In genomic region chr19:48194041-48194871, GRCh38 we compare ENCODE assay signal across 9 cellular contexts. TPM values are rescaled to one million over a fixed set of nuclear protein-coding genes. Genes with fewer than 3 reads are reported as not detected.
DNase-seq lines count a peak whose midpoint lies in the region; ATAC-seq, FAIRE-seq and TF ChIP-seq lines count a peak whose summit lies in the region.
"Had no signal": no experiment of that assay in that cellular context is flagged by ENCODE, and none has a peak within 500 bp of the region (broad histone marks: within the 10 kb centered on the region; RNA-seq: fewer than 3 reads in every experiment).

No MANE protein-coding gene starts in this region.

- H3K27ac ChIP-seq in keratinocyte (ENCODE audit: control insufficient read depth, insufficient read depth, low read length), result no peak overlapping the region

- H3K27me3 Mint-ChIP-seq in activated CD8-positive, alpha-beta T cell treated with anti-CD3 and anti-CD28 coated beads, Interleukin-2, amount 10 ng/mL, durations not matched to agents 7 days and 5 days (ENCODE audit: low read depth), result no peaks in the 10 kb centered on the region
- H3K27me3 Mint-ChIP-seq: central memory CD8-positive, alpha-beta T cell had no signal

- no peaks in the 10 kb centered on the region for H3K9me3 ChIP-seq in keratinocyte (ENCODE audit: control insufficient read depth, low read depth, low read length)

- in situ Hi-C loops in GM13977 (cut with MboI; ENCODE audit: low pct_unique_long_range_greater_than_20kb, low sequenced_read_pairs, unreplicated experiment), result no loop called here

- no peaks in the 10 kb centered on the region for H4K20me1 ChIP-seq in keratinocyte (ENCODE audit: control insufficient read depth, extremely low read depth, insufficient read depth, low read length)

- H3K4me3 ChIP-seq in AG09309 (ENCODE audit: control insufficient read depth, low read depth, low read length), result no peak overlapping the region
- H3K4me3 ChIP-seq in keratinocyte (ENCODE audit: control insufficient read depth in 2 of 3, extremely low read depth in 1 of 3, insufficient read depth in 2 of 3, low read depth in 1 of 3, low read length in 3 of 3), result no peak overlapping the region

- no peak overlapping the region for H2AFZ ChIP-seq in keratinocyte (ENCODE audit: control insufficient read depth, low read length)

- DNase-seq in AG09309 (ENCODE audit: low read depth) (no peak), GM13977 (ENCODE audit: low spot score) (peak; percentile 78), keratinocyte (ENCODE audit: low read depth, low spot score) (no peak), NCI-H1048 (lab: John Stamatoyannopoulos, UW) (no peak), SK-N-DZ (ENCODE audit: low spot score) (no peak), amniotic stem cell (lab: John Stamatoyannopoulos, UW) (no peak)
- DNase-seq in activated CD8-positive, alpha-beta T cell treated with anti-CD3 and anti-CD28 coated beads, Interleukin-2, amount 10 ng/mL, durations not matched to agents 7 days and 5 days, result peak; percentile 56

- peaks cover 7% of the 10 kb centered on the region for H3K4me1 Mint-ChIP-seq in activated CD8-positive, alpha-beta T cell treated with anti-CD3 and anti-CD28 coated beads, Interleukin-2, amount 10 ng/mL, durations not matched to agents 7 days and 5 days (ENCODE audit: low read depth)
- H3K4me1 Mint-ChIP-seq: central memory CD8-positive, alpha-beta T cell had no signal

- TF ChIP-seq CTCF in AG09309 (IDR thresholded peaks at IDR 0.05; ENCODE audit: control insufficient read depth, insufficient read depth, low read depth, low read length, missing control alignments) (peak; percentile 58), GM13977 (IDR thresholded peaks at IDR 0.05; ENCODE audit: extremely low read depth, insufficient read depth, missing control alignments) (peak; percentile 67), keratinocyte (optimal IDR thresholded peaks at IDR 0.05 in 1 of 3, IDR thresholded peaks at IDR 0.05 in 1 of 3, conservative IDR thresholded peaks at IDR 0.05 in 1 of 3; ENCODE audit: extremely low read depth in 1 of 3, insufficient read depth in 2 of 3, low read length in 3 of 3) (peak; percentile 48 to 62 (median 53))

- peaks cover 20% of the 10 kb centered on the region for H3K36me3 Mint-ChIP-seq in activated CD8-positive, alpha-beta T cell treated with anti-CD3 and anti-CD28 coated beads, Interleukin-2, amount 10 ng/mL, durations not matched to agents 7 days and 5 days (ENCODE audit: low read depth)

- no peak overlapping the region for H3K9ac ChIP-seq in keratinocyte (ENCODE audit: control insufficient read depth, extremely low read depth, insufficient read depth, low read length)

- dilution Hi-C loops in keratinocyte (cut with MboI; ENCODE audit: extremely low pct_ligation_motif_present, low sequenced_read_pairs), result no loop called here

- H3K9me3 Mint-ChIP-seq in activated CD8-positive, alpha-beta T cell treated with anti-CD3 and anti-CD28 coated beads, Interleukin-2, amount 10 ng/mL, durations not matched to agents 7 days and 5 days (ENCODE audit: insufficient read depth), result no peaks in the 10 kb centered on the region
- H3K9me3 Mint-ChIP-seq: central memory CD8-positive, alpha-beta T cell had no signal

- no peak for ATAC-seq in activated CD8-positive, alpha-beta T cell treated with anti-CD3 and anti-CD28 coated beads, Interleukin-2, amount 10 ng/mL, durations not matched to agents 7 days and 5 days
- ATAC-seq in GM18858 (IDR thresholded peaks at IDR 0.05; ENCODE audit: unreplicated experiment), result no peak

- H3K27ac Mint-ChIP-seq in activated CD8-positive, alpha-beta T cell treated with anti-CD3 and anti-CD28 coated beads, Interleukin-2, amount 10 ng/mL, durations not matched to agents 7 days and 5 days, result no peak overlapping the region

- no peak overlapping the region for H3K4me3 Mint-ChIP-seq in activated CD8-positive, alpha-beta T cell treated with anti-CD3 and anti-CD28 coated beads, Interleukin-2, amount 10 ng/mL, durations not matched to agents 7 days and 5 days
- H3K4me3 Mint-ChIP-seq: central memory CD8-positive, alpha-beta T cell had no signal

- no peaks in the 10 kb centered on the region for H3K79me2 ChIP-seq in keratinocyte (ENCODE audit: control insufficient read depth, insufficient read depth, low read length)

- FAIRE-seq in keratinocyte (lab: Jason Lieb, UNC), result no peak

- H3K36me3 ChIP-seq in keratinocyte (ENCODE audit: control insufficient read depth in 2 of 2, extremely low read depth in 1 of 2, insufficient read depth in 2 of 2, low read length in 2 of 2), result no peaks in the 10 kb centered on the region

- no peaks in the 10 kb centered on the region for H3K27me3 ChIP-seq in keratinocyte (ENCODE audit: control insufficient read depth, extremely low read depth, insufficient read depth, low read length)

- no peak overlapping the region for H3K4me2 ChIP-seq in keratinocyte (ENCODE audit: control insufficient read depth, extremely low read depth, insufficient read depth, low read depth, low read length)

- POLR2A ChIA-PET in activated CD8-positive, alpha-beta T cell treated with anti-CD3 and anti-CD28 coated beads, Interleukin-2, amount 10 ng/mL, durations not matched to agents 7 days and 5 days (lab: Charles Lee), result interaction anchor here (1.5 kb wide), 1 partner anchor 9 kb away, joined by 11 read pairs; no protein-coding TSS in a partner anchor

- CTCF ChIA-PET in activated CD8-positive, alpha-beta T cell treated with anti-CD3 and anti-CD28 coated beads, Interleukin-2, amount 10 ng/mL, durations not matched to agents 7 days and 5 days (lab: Charles Lee), result interaction anchor here (0.7 to 2.1 kb wide), 4 partner anchors 8 to 61 kb away, joined by 3 to 29 read pairs (median 6); no protein-coding TSS in a partner anchor

- no peaks in the 10 kb centered on the region for H3K4me1 ChIP-seq in keratinocyte (ENCODE audit: control insufficient read depth, extremely low read depth, insufficient read depth, low read length)

- no peaks in the 10 kb centered on the region for H3K9me1 ChIP-seq in keratinocyte (ENCODE audit: control insufficient read depth, extremely low read depth, insufficient read depth, low read length)

RNA-seq across cellular contexts. Expression of gene ZSWIM9, which starts 23.8 kb away (rescaled TPM):
- total RNA-seq in activated CD8-positive, alpha-beta T cell treated with anti-CD3 and anti-CD28 coated beads, Interleukin-2, amount 10 ng/mL, durations not matched to agents 7 days and 5 days, result 10 to 100 TPM in 1 of 2 experiments, 1 to 10 TPM in 1; 9.0 to 10.3 TPM
- polyA plus RNA-seq in keratinocyte, result 0.28 to 0.46 TPM (median 0.41 TPM) in 3 replicates
- polyA plus RNA-seq in keratinocyte (2011; ENCODE audit: low read depth), result 0.40 TPM
- 0.26 and 1.1 TPM in 2 replicates for polyA plus RNA-seq in keratinocyte (2011; cell fraction: cytosol; rRNA removed)
- polyA plus RNA-seq in keratinocyte (2011; cell fraction: nucleus; rRNA removed), result 1.5 and 2.1 TPM in 2 replicates
- 1.5 and 5.2 TPM in 2 replicates for polyA plus RNA-seq in keratinocyte (2012; ENCODE audit: low replicate concordance)
- polyA minus RNA-seq in keratinocyte, result 0.06 to 0.43 TPM (median 0.16 TPM) in 3 replicates
- 1.9 TPM for polyA minus RNA-seq in keratinocyte (2011; cell fraction: cytosol; rRNA and poly(A)+ RNA removed)
- 1.1 and 1.2 TPM in 2 replicates for polyA minus RNA-seq in keratinocyte (2011; cell fraction: nucleus; rRNA and poly(A)+ RNA removed)
- polyA plus RNA-seq in SK-N-DZ (2014; cell fraction: cytosol; rRNA removed), result 0.38 and 0.41 TPM in 2 replicates
- 0.67 and 1.7 TPM in 2 replicates for polyA plus RNA-seq in SK-N-DZ (2014; cell fraction: nucleus; rRNA removed)

RNA-seq across cellular contexts. Expression of gene LIG1, which starts 24.1 kb away (rescaled TPM):
- total RNA-seq in activated CD8-positive, alpha-beta T cell treated with anti-CD3 and anti-CD28 coated beads, Interleukin-2, amount 10 ng/mL, durations not matched to agents 7 days and 5 days, result 100 to 1,000 TPM; 190 to 198 TPM
- 10.6 to 19.0 TPM (median 16.5 TPM) in 3 replicates for polyA plus RNA-seq in keratinocyte
- polyA plus RNA-seq in keratinocyte (2011; ENCODE audit: low read depth), result 14.2 TPM
- polyA plus RNA-seq in keratinocyte (2011; cell fraction: cytosol; rRNA removed), result 5.1 and 8.2 TPM in 2 replicates
- 20.7 and 27.7 TPM in 2 replicates for polyA plus RNA-seq in keratinocyte (2011; cell fraction: nucleus; rRNA removed)
- 7.5 and 26.6 TPM in 2 replicates for polyA plus RNA-seq in keratinocyte (2012; ENCODE audit: low replicate concordance)
- polyA minus RNA-seq in keratinocyte, result 7.5 to 36.5 TPM (median 19.8 TPM) in 3 replicates
- 17.3 TPM for polyA minus RNA-seq in keratinocyte (2011; cell fraction: cytosol; rRNA and poly(A)+ RNA removed)
- polyA minus RNA-seq in keratinocyte (2011; cell fraction: nucleus; rRNA and poly(A)+ RNA removed), result 12.3 and 14.5 TPM in 2 replicates
- polyA plus RNA-seq in SK-N-DZ (2014; cell fraction: cytosol; rRNA removed), result 41.8 and 47.7 TPM in 2 replicates
- 91.8 and 130 TPM in 2 replicates for polyA plus RNA-seq in SK-N-DZ (2014; cell fraction: nucleus; rRNA removed)

Comparison
In these comparisons a context has a peak if more than half of its experiments do, and no peak if none do; other contexts are left out.
1. DNase-seq: peak in GM13977 (single experiment) and activated CD8-positive, alpha-beta T cell treated with anti-CD3 and anti-CD28 coated beads, Interleukin-2, amount 10 ng/mL, durations not matched to agents 7 days and 5 days (single experiment); none in AG09309 (single experiment), keratinocyte (single experiment), NCI-H1048 (single experiment), SK-N-DZ (single experiment) and amniotic stem cell (single experiment).
2. Peak in every context shown above with its lines, with median percentiles within 50 percentile points of each other: CTCF ChIP-seq.